29 cellular contexts compared by ENCODE assay signal in genomic region chr5:55511010-55511409, GRCh38.
"Had no signal": no experiment of that assay in that cellular context is flagged by ENCODE, and none has a peak within 500 bp of the region (broad histone marks: within the 10 kb centered on the region; RNA-seq: fewer than 3 reads in every experiment).

No MANE protein-coding gene starts in this region.

- H3K36me3 Mint-ChIP-seq: activated CD4-positive, alpha-beta memory T cell treated with anti-CD3 and anti-CD28 coated beads for 36 hours had no signal

- H3K27ac ChIP-seq: adrenal gland had no signal

- H3K4me3 ChIP-seq: adrenal gland, MG63 had no signal

- H3K4me1 ChIP-seq: breast epithelium had no signal

- H3K27me3 ChIP-seq: adrenal gland, breast epithelium, MG63 had no signal

- H3K27me3 Mint-ChIP-seq: activated CD4-positive, alpha-beta memory T cell treated with anti-CD3 and anti-CD28 coated beads for 36 hours; activated CD4-positive, alpha-beta T cell treated with anti-CD3 and anti-CD28 coated beads, Interleukin-2, amount 10 ng/mL, durations not matched to agents 7 days and 5 days; activated naive CD4-positive, alpha-beta T cell treated with anti-CD3 and anti-CD28 coated beads, Interleukin-2, amount 10 ng/mL, durations not matched to agents 7 days and 5 days; activated naive CD8-positive, alpha-beta T cell treated with anti-CD3 and anti-CD28 coated beads, Interleukin-2, amount 10 ng/mL, durations not matched to agents 7 days and 5 days; activated T-helper 17 cell treated with anti-CD3 and anti-CD28 coated beads, Interleukin-2, amount 50 U/mL, for 72 hours; T-helper 17 cell had no signal

- H3K36me3 ChIP-seq: adrenal gland, breast epithelium, MG63 had no signal

- H3K4me3 Mint-ChIP-seq: activated CD4-positive, alpha-beta memory T cell treated with anti-CD3 and anti-CD28 coated beads for 36 hours; activated CD4-positive, alpha-beta T cell treated with anti-CD3 and anti-CD28 coated beads, Interleukin-2, amount 10 ng/mL, durations not matched to agents 7 days and 5 days; activated naive CD4-positive, alpha-beta T cell treated with anti-CD3 and anti-CD28 coated beads, Interleukin-2, amount 10 ng/mL, durations not matched to agents 7 days and 5 days; activated naive CD8-positive, alpha-beta T cell treated with anti-CD3 and anti-CD28 coated beads, Interleukin-2, amount 10 ng/mL, durations not matched to agents 7 days and 5 days; activated T-helper 17 cell treated with anti-CD3 and anti-CD28 coated beads, Interleukin-2, amount 50 U/mL, for 72 hours; T-helper 17 cell had no signal

- ATAC-seq: activated T-helper 17 cell treated with anti-CD3 and anti-CD28 coated beads, Interleukin-2, amount 50 U/mL, for 72 hours; T-helper 17 cell had no signal

- DNase-seq: activated CD4-positive, alpha-beta memory T cell treated with anti-CD3 and anti-CD28 coated beads for 36 hours; activated CD4-positive, alpha-beta T cell treated with anti-CD3 and anti-CD28 coated beads, Interleukin-2, amount 10 ng/mL, durations not matched to agents 7 days and 5 days; activated CD4-positive, CD25-positive, alpha-beta regulatory T cell; activated gamma-delta T cell; activated naive CD4-positive, alpha-beta T cell treated with anti-CD3 and anti-CD28 coated beads, Interleukin-2, amount 10 ng/mL, durations not matched to agents 7 days and 5 days; activated naive CD8-positive, alpha-beta T cell treated with anti-CD3 and anti-CD28 coated beads, Interleukin-2, amount 10 ng/mL, durations not matched to agents 7 days and 5 days; activated T-cell treated with anti-CD3 and anti-CD28 coated beads for 4 hours; activated T-cell treated with anti-CD3 and anti-CD28 coated beads, Interleukin-2, amount 50 U/mL, for 48 hours; adrenal gland; anterior cingulate cortex; caudate nucleus; MG63; MV-4-11; NCI-H1092 treated with DMSO at 0.1 percent for 48 hours; NCI-H1417 treated with DMSO at 0.1 percent for 48 hours; NCI-H1694; NCI-H2029; NCI-H2107; NCI-H2171 treated with DMSO at 0.1 percent for 48 hours; NCI-H226; NCI-H510A; NCI-H526 treated with DMSO at 0.1 percent for 48 hours; NCI-H82; OCI-M1; SIG-M5; T-helper 17 cell; T-helper 9 cell had no signal

- H3K27ac Mint-ChIP-seq: activated CD4-positive, alpha-beta memory T cell treated with anti-CD3 and anti-CD28 coated beads for 36 hours; activated CD4-positive, alpha-beta T cell treated with anti-CD3 and anti-CD28 coated beads, Interleukin-2, amount 10 ng/mL, durations not matched to agents 7 days and 5 days; activated naive CD4-positive, alpha-beta T cell treated with anti-CD3 and anti-CD28 coated beads, Interleukin-2, amount 10 ng/mL, durations not matched to agents 7 days and 5 days; activated naive CD8-positive, alpha-beta T cell treated with anti-CD3 and anti-CD28 coated beads, Interleukin-2, amount 10 ng/mL, durations not matched to agents 7 days and 5 days; activated T-helper 17 cell treated with anti-CD3 and anti-CD28 coated beads, Interleukin-2, amount 50 U/mL, for 72 hours; T-helper 17 cell had no signal

- H3K9me3 ChIP-seq: adrenal gland, breast epithelium, MG63 had no signal

- H3K9me3 Mint-ChIP-seq: activated CD4-positive, alpha-beta memory T cell treated with anti-CD3 and anti-CD28 coated beads for 36 hours; activated CD4-positive, alpha-beta T cell treated with anti-CD3 and anti-CD28 coated beads, Interleukin-2, amount 10 ng/mL, durations not matched to agents 7 days and 5 days; activated naive CD4-positive, alpha-beta T cell treated with anti-CD3 and anti-CD28 coated beads, Interleukin-2, amount 10 ng/mL, durations not matched to agents 7 days and 5 days; activated naive CD8-positive, alpha-beta T cell treated with anti-CD3 and anti-CD28 coated beads, Interleukin-2, amount 10 ng/mL, durations not matched to agents 7 days and 5 days; activated T-helper 17 cell treated with anti-CD3 and anti-CD28 coated beads, Interleukin-2, amount 50 U/mL, for 72 hours had no signal
